Comparison of ENCODE assay signal across 15 cellular contexts in genomic region chr6:169583867-169584541, GRCh38.
A peak's percentile ranks its signal among the peaks of the same experiment; 100 is the strongest.
DNase-seq lines count a peak whose midpoint lies in the region; ATAC-seq and TF ChIP-seq lines count a peak whose summit lies in the region.
"Had no signal": no experiment of that assay in that cellular context is flagged by ENCODE, and none has a peak within 500 bp of the region (broad histone marks: within the 10 kb centered on the region; RNA-seq: fewer than 3 reads in every experiment).

No MANE protein-coding gene starts in this region.

- H3K4me1 Mint-ChIP-seq in CD4-positive, alpha-beta memory T cell = peaks cover 16 to 30% (median 19%) of the 10 kb centered on the region in 4 donors
- peaks cover 51 to 58% of the 10 kb centered on the region in 2 donors for H3K4me1 Mint-ChIP-seq in immature natural killer cell
- H3K4me1 Mint-ChIP-seq in WTC11 = peaks cover 11% of the 10 kb centered on the region

- no peak for TF ChIP-seq POLR2A in erythroblast (IDR thresholded peaks at IDR 0.05; ENCODE audit: low read length)

- no peaks in the 10 kb centered on the region for H3K36me3 ChIP-seq in CD4-positive, alpha-beta memory T cell (ENCODE audit: insufficient read depth, low read length)
- no peaks in the 10 kb centered on the region for H3K36me3 ChIP-seq in KOPT-K1 (ENCODE audit: insufficient read depth, low read length)
- H3K36me3 ChIP-seq in WERI-Rb-1 = no peaks in the 10 kb centered on the region
- H3K36me3 ChIP-seq: upper lobe of right lung had no signal

- H3K4me3 Mint-ChIP-seq in CD4-positive, alpha-beta memory T cell = peak overlapping the region in 4 of 8 donors; percentile 19 to 61 (median 32)
- peak overlapping the region; percentile 37 to 77 (median 56) for H3K4me3 Mint-ChIP-seq in immature natural killer cell
- no peak overlapping the region for H3K4me3 Mint-ChIP-seq in WTC11
- H3K4me3 Mint-ChIP-seq: activated naive CD4-positive, alpha-beta T cell treated with anti-CD3 and anti-CD28 coated beads for 36 hours had no signal

- DNase-seq in CD4-positive, alpha-beta memory T cell = peak in 4 of 5 donors; percentile 16 to 37 (median 23)
- DNase-seq in immature natural killer cell (peak; percentile 30 to 43 (median 41)), erythroblast (lab: John Stamatoyannopoulos, UW) (no peak), WTC11 (ENCODE audit: low spot score) (no peak), WERI-Rb-1 (no peak), substantia nigra (lab: John Stamatoyannopoulos, UW) (no peak)
- DNase-seq: activated naive CD4-positive, alpha-beta T cell treated with anti-CD3 and anti-CD28 coated beads for 36 hours; caudate nucleus; DMS79; GOT3; NCI-H2081 treated with DMSO at 0.1 percent for 48 hours; upper lobe of right lung had no signal

- H3K4me3 ChIP-seq in CD4-positive, alpha-beta memory T cell (ENCODE audit: low read length in 2 of 2) = no peak overlapping the region
- no peak overlapping the region for H3K4me3 ChIP-seq in WERI-Rb-1 (ENCODE audit: low read depth, low read length)
- H3K4me3 ChIP-seq: upper lobe of right lung had no signal

- CTCF ChIA-PET in CD4-positive, alpha-beta memory T cell (lab: Charles Lee; ENCODE audit: partially characterized antibody) = interaction anchor here (0.7 to 1.9 kb wide), 4 partner anchors 9 to 206 kb away, joined by 3 to 7 read pairs (median 4); no protein-coding TSS in a partner anchor
- CTCF ChIA-PET in WTC11 (lab: Charles Lee) = no interaction called here

- H3K9me3 ChIP-seq in CD4-positive, alpha-beta memory T cell (ENCODE audit: control insufficient read depth in 1 of 2, low read length in 2 of 2) = no peaks in the 10 kb centered on the region
- H3K9me3 ChIP-seq in KOPT-K1 (ENCODE audit: insufficient read depth, low read length, poor library complexity, severe bottlenecking) = peaks cover 14% of the 10 kb centered on the region
- H3K9me3 ChIP-seq in WERI-Rb-1 (ENCODE audit: severe bottlenecking) = no peaks in the 10 kb centered on the region
- H3K9me3 ChIP-seq: upper lobe of right lung had no signal

- H3K27ac ChIP-seq in CD4-positive, alpha-beta memory T cell (ENCODE audit: low read depth, low read length) = no peak overlapping the region
- peak overlapping the region; percentile 39 for H3K27ac ChIP-seq in KOPT-K1 (ENCODE audit: low read depth, low read length, poor library complexity, severe bottlenecking)
- no peak overlapping the region for H3K27ac ChIP-seq in WERI-Rb-1
- H3K27ac ChIP-seq in substantia nigra (ENCODE audit: low read depth, low read length, poor library complexity, severe bottlenecking) = no peak overlapping the region
- H3K27ac ChIP-seq: upper lobe of right lung had no signal

- ATAC-seq in GM19438 (IDR thresholded peaks at IDR 0.05; ENCODE audit: low read depth, unreplicated experiment) (peak; percentile 64), WTC11 (no peak)
- ATAC-seq: upper lobe of right lung had no signal

- intact Hi-C loops in CD4-positive, alpha-beta memory T cell (cut with micrococcal nuclease) = no loop called here

- no peaks in the 10 kb centered on the region for H3K9me3 Mint-ChIP-seq in CD4-positive, alpha-beta memory T cell
- H3K9me3 Mint-ChIP-seq in immature natural killer cell = no peaks in the 10 kb centered on the region
- peaks cover 14% of the 10 kb centered on the region for H3K9me3 Mint-ChIP-seq in WTC11
- H3K9me3 Mint-ChIP-seq: activated naive CD4-positive, alpha-beta T cell treated with anti-CD3 and anti-CD28 coated beads for 36 hours had no signal

- no peaks in the 10 kb centered on the region for H3K27me3 ChIP-seq in CD4-positive, alpha-beta memory T cell (ENCODE audit: insufficient read depth, low read length)
- H3K27me3 ChIP-seq in WERI-Rb-1 (ENCODE audit: insufficient read depth, low read depth, severe bottlenecking) = no peaks in the 10 kb centered on the region
- H3K27me3 ChIP-seq: upper lobe of right lung had no signal

- POLR2A ChIA-PET in CD4-positive, alpha-beta memory T cell (lab: Charles Lee; ENCODE audit: partially characterized antibody) = interaction anchor here (0.8 to 1.5 kb wide), 2 partner anchors 29 to 118 kb away, joined by 3 to 5 read pairs; partner anchors contain the start of genes C6orf120 and WDR27
- POLR2A ChIA-PET in WTC11 (lab: Charles Lee) = no interaction called here

- peaks cover 6 to 7% of the 10 kb centered on the region in 2 donors for H3K36me3 Mint-ChIP-seq in CD4-positive, alpha-beta memory T cell
- H3K36me3 Mint-ChIP-seq in immature natural killer cell (peaks cover 0 to 6% (median 3%) of the 10 kb centered on the region in 3 donors), WTC11 (peaks cover 21% of the 10 kb centered on the region)

- H3K27ac Mint-ChIP-seq in CD4-positive, alpha-beta memory T cell = peak overlapping the region in 6 of 7 donors; percentile 2 to 92 (median 24)
- H3K27ac Mint-ChIP-seq in immature natural killer cell (peak overlapping the region; percentile 21 to 78 (median 62)), WTC11 (no peak overlapping the region)
- H3K27ac Mint-ChIP-seq: activated naive CD4-positive, alpha-beta T cell treated with anti-CD3 and anti-CD28 coated beads for 36 hours; progenitor cell of endocrine pancreas had no signal

- TF ChIP-seq CTCF in WTC11 (IDR thresholded peaks at IDR 0.05) (no peak), WERI-Rb-1 (IDR thresholded peaks at IDR 0.05; ENCODE audit: low read depth, low read length) (no peak)

- H3K4me1 ChIP-seq in CD4-positive, alpha-beta memory T cell (ENCODE audit: insufficient read depth, low read length) = peaks cover 26% of the 10 kb centered on the region

- no peaks in the 10 kb centered on the region for H3K27me3 Mint-ChIP-seq in CD4-positive, alpha-beta memory T cell
- H3K27me3 Mint-ChIP-seq in immature natural killer cell (ENCODE audit: low read depth in 3 of 3) = peaks cover 0 to 2% (median 0%) of the 10 kb centered on the region in 3 donors
- no peaks in the 10 kb centered on the region for H3K27me3 Mint-ChIP-seq in WTC11 (ENCODE audit: low read depth)
- H3K27me3 Mint-ChIP-seq: progenitor cell of endocrine pancreas had no signal

TF ChIP-seq in WTC11, 78 proteins besides CTCF, POLR2A, EP300 and RAD21 (continues in another document):
- TF ChIP-seq EMX1 (CRISPR knock-in tag; IDR thresholded peaks at IDR 0.05) (no peak), ZNF512 (CRISPR knock-in tag; IDR thresholded peaks at IDR 0.05; ENCODE audit: borderline replicate concordance) (no peak), MXD4 (CRISPR knock-in tag; IDR thresholded peaks at IDR 0.05; ENCODE audit: borderline replicate concordance) (no peak), ZNF219 (CRISPR knock-in tag; IDR thresholded peaks at IDR 0.05; ENCODE audit: borderline replicate concordance) (no peak), ZNF232 (CRISPR knock-in tag; IDR thresholded peaks at IDR 0.05) (no peak), KAT7 (CRISPR knock-in tag; IDR thresholded peaks at IDR 0.05; ENCODE audit: borderline replicate concordance) (no peak), GTF2I (CRISPR knock-in tag; conservative IDR thresholded peaks at IDR 0.05) (no peak), HMGA2 (CRISPR knock-in tag; IDR thresholded peaks at IDR 0.05) (no peak), ETV6 (CRISPR knock-in tag; IDR thresholded peaks at IDR 0.05) (no peak), GABPB1 (CRISPR knock-in tag; IDR thresholded peaks at IDR 0.05) (no peak), ATF3 (CRISPR knock-in tag; conservative IDR thresholded peaks at IDR 0.05) (no peak)
- TF ChIP-seq, protein P1, sequence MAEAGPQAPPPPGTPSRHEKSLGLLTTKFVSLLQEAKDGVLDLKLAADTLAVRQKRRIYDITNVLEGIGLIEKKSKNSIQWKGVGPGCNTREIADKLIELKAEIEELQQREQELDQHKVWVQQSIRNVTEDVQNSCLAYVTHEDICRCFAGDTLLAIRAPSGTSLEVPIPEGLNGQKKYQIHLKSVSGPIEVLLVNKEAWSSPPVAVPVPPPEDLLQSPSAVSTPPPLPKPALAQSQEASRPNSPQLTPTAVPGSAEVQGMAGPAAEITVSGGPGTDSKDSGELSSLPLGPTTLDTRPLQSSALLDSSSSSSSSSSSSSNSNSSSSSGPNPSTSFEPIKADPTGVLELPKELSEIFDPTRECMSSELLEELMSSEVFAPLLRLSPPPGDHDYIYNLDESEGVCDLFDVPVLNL (CRISPR knock-in tag; IDR thresholded peaks at IDR 0.05; ENCODE audit: borderline replicate concordance, low read depth) = no peak
- TF ChIP-seq, protein P2, sequence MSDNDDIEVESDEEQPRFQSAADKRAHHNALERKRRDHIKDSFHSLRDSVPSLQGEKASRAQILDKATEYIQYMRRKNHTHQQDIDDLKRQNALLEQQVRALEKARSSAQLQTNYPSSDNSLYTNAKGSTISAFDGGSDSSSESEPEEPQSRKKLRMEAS (CRISPR knock-in tag; IDR thresholded peaks at IDR 0.05) = no peak

Comparison
In these comparisons a context has a peak if more than half of its experiments do, and no peak if none do; other contexts are left out.
1. DNase-seq: peak in CD4-positive, alpha-beta memory T cell (4 of 5) and immature natural killer cell (3 of 3); none in erythroblast (0 of 2), WTC11 (single experiment), WERI-Rb-1 (single experiment) and substantia nigra (0 of 49).